ENCODE assay signal across 28 cellular contexts in the genomic region with DNA sequence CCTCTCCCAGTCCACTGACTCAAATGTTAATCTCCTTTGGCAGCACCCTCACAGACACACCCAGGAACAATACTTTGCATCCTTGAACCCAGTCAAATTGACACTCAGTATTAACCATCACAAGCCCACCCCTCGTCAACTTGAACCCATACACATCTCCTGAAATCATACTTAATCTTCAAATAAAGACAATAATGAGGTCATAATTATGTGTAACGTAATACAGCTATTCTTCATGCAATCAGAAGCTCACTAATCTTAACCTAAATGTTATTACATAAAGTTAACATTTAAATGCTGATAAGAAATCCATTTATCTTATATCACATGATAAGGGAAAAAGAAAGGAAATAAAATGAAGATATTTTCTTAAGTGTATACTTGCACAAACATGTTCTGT.
"Had no signal": no experiment of that assay in that cellular context is flagged by ENCODE, and none has a peak within 500 bp of the region (broad histone marks: within the 10 kb centered on the region; RNA-seq: fewer than 3 reads in every experiment).

No MANE protein-coding gene starts in this region.

- H3K4me3 ChIP-seq: colonic mucosa, coronary artery, dorsolateral prefrontal cortex, esophagus muscularis mucosa, esophagus squamous epithelium, gastrocnemius medialis, gastroesophageal sphincter, heart left ventricle, heart right ventricle had no signal

- H3K27ac ChIP-seq: colonic mucosa, coronary artery, dorsolateral prefrontal cortex, epithelial cell of prostate, esophagus muscularis mucosa, esophagus squamous epithelium, foreskin keratinocyte, gastrocnemius medialis, gastroesophageal sphincter, heart left ventricle, heart right ventricle had no signal

- H3K27me3 ChIP-seq: colonic mucosa, dorsolateral prefrontal cortex, esophagus muscularis mucosa, esophagus squamous epithelium, foreskin keratinocyte, gastrocnemius medialis, gastroesophageal sphincter, heart left ventricle, heart right ventricle had no signal

- FAIRE-seq: colon, endometrium, endothelial cell of umbilical vein, frontal cortex had no signal

- H3K9me3 ChIP-seq: colonic mucosa, esophagus muscularis mucosa, esophagus squamous epithelium, gastrocnemius medialis, gastroesophageal sphincter, heart left ventricle, heart right ventricle had no signal

- H3K4me1 ChIP-seq: colonic mucosa, esophagus muscularis mucosa, esophagus squamous epithelium, foreskin keratinocyte, gastrocnemius medialis, gastroesophageal sphincter, heart left ventricle had no signal

- H3K36me3 ChIP-seq: colonic mucosa, gastrocnemius medialis, heart left ventricle, heart right ventricle had no signal

- DNase-seq: colonic mucosa; cortex of kidney; dermis blood vessel endothelial cell; dorsolateral prefrontal cortex; effector CD4-positive, alpha-beta T cell; effector CD8-positive, alpha-beta T cell; effector memory CD4-positive, alpha-beta T cell; effector memory CD8-positive, alpha-beta T cell; endodermal cell; erythroblast; esophagus squamous epithelium; foreskin fibroblast; foreskin melanocyte; gastrocnemius medialis; glutamatergic neuron; head of caudate nucleus; heart left ventricle; heart right ventricle had no signal

- ATAC-seq: effector memory CD8-positive, alpha-beta T cell; esophagus mucosa; gastrocnemius medialis; gastroesophageal sphincter; heart left ventricle; heart right ventricle had no signal
